1 cellular context compared by ENCODE assay signal in the genomic region with DNA sequence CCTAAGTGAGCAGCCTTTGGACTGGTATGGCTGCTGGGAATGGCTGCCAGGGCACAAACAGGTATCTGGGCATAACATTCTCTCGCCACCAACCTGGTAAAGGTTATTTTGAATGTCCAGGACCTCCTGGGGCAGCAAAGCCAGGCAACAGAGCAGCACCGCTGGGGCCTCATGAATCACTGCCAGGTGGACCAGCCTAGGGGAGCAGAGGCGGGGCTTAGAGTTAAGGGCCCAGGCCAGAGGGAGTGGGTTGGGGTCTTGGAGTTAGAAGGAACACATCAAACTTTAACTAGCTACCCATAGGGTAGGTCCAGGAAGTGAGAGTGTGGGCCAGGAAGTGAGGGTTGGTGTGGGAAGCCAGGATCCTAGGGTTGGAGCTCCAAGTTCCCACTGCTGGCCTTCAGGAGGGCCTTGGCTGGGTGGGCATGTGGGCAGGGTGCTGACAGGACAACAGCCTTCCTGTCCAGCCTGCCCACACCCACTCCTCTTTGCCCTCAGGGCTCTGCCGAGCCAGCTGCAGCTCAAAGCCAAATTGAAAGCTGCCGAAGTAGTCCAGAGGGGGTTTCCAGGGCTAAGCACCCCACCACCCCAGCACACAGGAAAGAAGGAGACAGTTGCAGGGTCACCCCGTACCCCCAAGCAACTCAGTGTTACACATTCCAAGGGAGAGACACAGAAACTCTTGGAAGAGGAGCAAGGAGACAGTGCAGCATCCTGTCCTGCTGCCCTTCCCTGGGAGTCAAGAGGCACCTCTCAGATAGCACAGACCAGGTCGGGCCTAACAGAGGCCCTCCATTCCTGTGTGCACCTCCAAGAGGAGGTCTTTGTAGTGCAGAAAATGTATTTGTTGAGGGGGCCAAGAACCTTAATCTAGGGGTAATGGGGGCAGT.
TF ChIP-seq lines count a peak whose summit lies in the region.

No MANE protein-coding gene starts in this region.

TF ChIP-seq in HepG2, 621 proteins besides CTCF, POLR2A, EP300 and RAD21:
- TF ChIP-seq ZNF333 (CRISPR knock-in tag; IDR thresholded peaks at IDR 0.05; ENCODE audit: borderline replicate concordance) (0 out of 2 replicates have a peak, but pooled peaks have one; percentile 16), MEF2D (CRISPR knock-in tag; IDR thresholded peaks at IDR 0.05) (0 out of 2 replicates have a peak, but pooled peaks have one; percentile 27), GLI4 (CRISPR knock-in tag; IDR thresholded peaks at IDR 0.05; ENCODE audit: borderline replicate concordance) (no peak), ZNF274 (CRISPR knock-in tag; IDR thresholded peaks at IDR 0.05) (peak; percentile 84; the same call in 1 of the 2 replicates), ZNF225 (CRISPR knock-in tag; IDR thresholded peaks at IDR 0.05) (peak; percentile 20; the same call in 1 of the 2 replicates), ZNF839 (CRISPR knock-in tag; IDR thresholded peaks at IDR 0.05; ENCODE audit: borderline replicate concordance) (0 out of 2 replicates have a peak, but pooled peaks have one; percentile 18), KLF13 (CRISPR knock-in tag; IDR thresholded peaks at IDR 0.05) (no peak), HMGXB4 (CRISPR knock-in tag; IDR thresholded peaks at IDR 0.05; ENCODE audit: borderline replicate concordance in 1 of 2, low read depth in 1 of 2) (no peak), ZNF547 (CRISPR knock-in tag; IDR thresholded peaks at IDR 0.05) (0 out of 2 replicates have a peak, but pooled peaks have one; percentile 53), ZNF598 (CRISPR knock-in tag; IDR thresholded peaks at IDR 0.05; ENCODE audit: borderline replicate concordance) (0 out of 2 replicates have a peak, but pooled peaks have one; percentile 51), HNF1B (CRISPR knock-in tag; IDR thresholded peaks at IDR 0.05) (peak; percentile 31; the same call in 1 of the 2 replicates), ZNF350 (CRISPR knock-in tag; IDR thresholded peaks at IDR 0.05; ENCODE audit: borderline replicate concordance, low read depth) (peak; percentile 11; the same call in 1 of the 2 replicates), ZNF574 (CRISPR knock-in tag; IDR thresholded peaks at IDR 0.05) (0 out of 2 replicates have a peak, but pooled peaks have one; percentile 3)
- TF ChIP-seq, protein P1, sequence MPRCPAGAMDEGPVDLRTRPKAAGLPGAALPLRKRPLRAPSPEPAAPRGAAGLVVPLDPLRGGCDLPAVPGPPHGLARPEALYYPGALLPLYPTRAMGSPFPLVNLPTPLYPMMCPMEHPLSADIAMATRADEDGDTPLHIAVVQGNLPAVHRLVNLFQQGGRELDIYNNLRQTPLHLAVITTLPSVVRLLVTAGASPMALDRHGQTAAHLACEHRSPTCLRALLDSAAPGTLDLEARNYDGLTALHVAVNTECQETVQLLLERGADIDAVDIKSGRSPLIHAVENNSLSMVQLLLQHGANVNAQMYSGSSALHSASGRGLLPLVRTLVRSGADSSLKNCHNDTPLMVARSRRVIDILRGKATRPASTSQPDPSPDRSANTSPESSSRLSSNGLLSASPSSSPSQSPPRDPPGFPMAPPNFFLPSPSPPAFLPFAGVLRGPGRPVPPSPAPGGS (CRISPR knock-in tag; IDR thresholded peaks at IDR 0.05), result 0 out of 2 replicates have a peak, but pooled peaks have one; percentile 30
